Comparison of ENCODE assay signal across 21 cellular contexts in genomic region chr1:34770891-34771508, GRCh38. TPM values are rescaled to one million over a fixed set of nuclear protein-coding genes. Genes with fewer than 3 reads are reported as not detected.
DNase-seq lines count a peak whose midpoint lies in the region; ATAC-seq, FAIRE-seq and TF ChIP-seq lines count a peak whose summit lies in the region.
"Had no signal": no experiment of that assay in that cellular context is flagged by ENCODE, and none has a peak within 500 bp of the region (broad histone marks: within the 10 kb centered on the region; RNA-seq: fewer than 3 reads in every experiment).

No MANE protein-coding gene starts in this region.

- POLR2A ChIA-PET in A549 (lab: Yijun Ruan, JAX) (no interaction called here), GM10248 (lab: Yijun Ruan, JAX) (no interaction called here)

- no peaks in the 10 kb centered on the region for H4K20me1 ChIP-seq in smooth muscle cell (ENCODE audit: low read depth)

- no peak overlapping the region for H2AFZ ChIP-seq in smooth muscle cell (ENCODE audit: low read depth)

- no peak overlapping the region for H3K9ac ChIP-seq in smooth muscle cell (ENCODE audit: low read depth)

- DNase-seq in A549 (ENCODE audit: low read depth in 1 of 2, low spot score in 1 of 2) (no peak), RWPE2 (ENCODE audit: low spot score) (no peak), foreskin keratinocyte (no peak), smooth muscle cell (lab: John Stamatoyannopoulos, UW; ENCODE audit: unreplicated experiment) (no peak), NCI-H1694 treated with DMSO at 0.1 percent for 48 hours (lab: John Stamatoyannopoulos, UW) (no peak), dermis blood vessel endothelial cell (no peak), GM10248 (ENCODE audit: extremely low spot score) (no peak)
- DNase-seq: COR-L47, DMS153, EL, NCI-H1105 treated with DMSO at 0.1 percent for 48 hours, NCI-H187 treated with DMSO at 0.1 percent for 48 hours, PC-3 had no signal

- ATAC-seq in A549 (no peak), RWPE2 (ENCODE audit: low read depth) (peak; percentile 10; the same call in 1 of the 3 replicates), foreskin keratinocyte (peak; percentile 52)
- ATAC-seq: PC-3 had no signal

- no peak overlapping the region for H3K27ac ChIP-seq in A549
- no peak overlapping the region for H3K27ac ChIP-seq in RWPE2 (ENCODE audit: poor library complexity, severe bottlenecking)
- H3K27ac ChIP-seq in foreskin keratinocyte, result no peak overlapping the region
- no peak overlapping the region for H3K27ac ChIP-seq in smooth muscle cell (ENCODE audit: low read depth)
- H3K27ac ChIP-seq: C4-2B, RWPE1, SJSA1 had no signal

- no peak for TF ChIP-seq EP300 in A549 (IDR thresholded peaks at IDR 0.05)

- H3K4me1 ChIP-seq in A549, result no peaks in the 10 kb centered on the region
- peaks cover 14% of the 10 kb centered on the region for H3K4me1 ChIP-seq in RWPE2 (ENCODE audit: insufficient read depth, poor library complexity, severe bottlenecking)
- peaks cover 27% of the 10 kb centered on the region for H3K4me1 ChIP-seq in foreskin keratinocyte
- no peaks in the 10 kb centered on the region for H3K4me1 ChIP-seq in smooth muscle cell (ENCODE audit: low read depth)
- H3K4me1 ChIP-seq: HAP-1, SJSA1 had no signal

- 84% methylated on average over 5 of the region's 5 CpGs for WGBS in A549 (ENCODE audit: missing lambda C conversion rate)
- 80% methylated on average over 5 of the region's 5 CpGs for WGBS in smooth muscle cell (ENCODE audit: low lambda C conversion rate)

- no peaks in the 10 kb centered on the region for H3K27me3 ChIP-seq in RWPE2 (ENCODE audit: insufficient read depth, poor library complexity, severe bottlenecking)
- H3K27me3 ChIP-seq in foreskin keratinocyte, result no peaks in the 10 kb centered on the region
- H3K27me3 ChIP-seq in smooth muscle cell (ENCODE audit: low read depth), result no peaks in the 10 kb centered on the region

- no peaks in the 10 kb centered on the region for H3F3A ChIP-seq in smooth muscle cell (ENCODE audit: low read depth)

- no peak overlapping the region for H3K4me3 ChIP-seq in A549
- H3K4me3 ChIP-seq in RWPE2 (ENCODE audit: severe bottlenecking), result no peak overlapping the region
- H3K4me3 ChIP-seq in smooth muscle cell, result no peak overlapping the region
- H3K4me3 ChIP-seq: HAP-1, SJSA1 had no signal

- no peak for FAIRE-seq in A549 (lab: Jason Lieb, UNC)
- FAIRE-seq: A204.1 had no signal

- no peak for TF ChIP-seq CTCF in A549 (IDR thresholded peaks at IDR 0.05)
- no peak for TF ChIP-seq CTCF in RWPE2 (IDR thresholded peaks at IDR 0.05; ENCODE audit: poor library complexity, severe bottlenecking)
- no peak for TF ChIP-seq CTCF in foreskin keratinocyte (conservative IDR thresholded peaks at IDR 0.05)
- no peak for TF ChIP-seq CTCF in smooth muscle cell (IDR thresholded peaks at IDR 0.05; ENCODE audit: borderline replicate concordance, insufficient read depth, poor library complexity, severe bottlenecking)
- no peak for TF ChIP-seq CTCF in GM10248 (IDR thresholded peaks at IDR 0.05; ENCODE audit: control extremely low read depth, extremely low read depth, low read depth, missing control alignments)

- TF ChIP-seq POLR2A in A549 (IDR thresholded peaks at IDR 0.05; ENCODE audit: low read length), result no peak

- H3K36me3 ChIP-seq in RWPE2 (ENCODE audit: low read depth), result no peaks in the 10 kb centered on the region
- H3K36me3 ChIP-seq in smooth muscle cell (ENCODE audit: low read depth), result no peaks in the 10 kb centered on the region
- H3K36me3 ChIP-seq: HAP-1, SJSA1 had no signal

- H3K4me2 ChIP-seq in A549, result no peak overlapping the region
- peak overlapping the region; percentile 36 for H3K4me2 ChIP-seq in smooth muscle cell

- H3K9me3 ChIP-seq in A549, result no peaks in the 10 kb centered on the region
- no peaks in the 10 kb centered on the region for H3K9me3 ChIP-seq in RWPE2 (ENCODE audit: severe bottlenecking)
- no peaks in the 10 kb centered on the region for H3K9me3 ChIP-seq in smooth muscle cell (replicated peaks; ENCODE audit: low read depth)
- H3K9me3 ChIP-seq: HAP-1, SJSA1 had no signal

- CTCF ChIA-PET in A549 (lab: Yijun Ruan, JAX) (interaction anchor here (0.6 to 1.4 kb wide), 3 partner anchors 28 to 1363 kb away, joined by 3 read pairs; no protein-coding TSS in a partner anchor), GM10248 (lab: Yijun Ruan, JAX) (interaction anchor here (1.1 to 2.6 kb wide), 2 partner anchors 15 to 95 kb away, joined by 3 to 5 read pairs; no protein-coding TSS in a partner anchor)

- no peak for TF ChIP-seq RAD21 in A549 (conservative IDR thresholded peaks at IDR 0.05 in 1 of 2, IDR thresholded peaks at IDR 0.05 in 1 of 2)

- H3K79me2 ChIP-seq in smooth muscle cell (ENCODE audit: low read depth), result no peaks in the 10 kb centered on the region

TF ChIP-seq in A549, 52 proteins besides CTCF, POLR2A, EP300 and RAD21:
- TF ChIP-seq ZNF302 (CRISPR knock-in tag; IDR thresholded peaks at IDR 0.05) (no peak), MAFK (IDR thresholded peaks at IDR 0.05; ENCODE audit: partially characterized antibody) (peak; percentile 53), KDM1A (IDR thresholded peaks at IDR 0.05; ENCODE audit: low read depth) (no peak), HES2 (IDR thresholded peaks at IDR 0.05) (no peak)

RNA-seq across cellular contexts. Expression of gene GJB3, which starts 10.0 kb away (rescaled TPM):
- polyA plus RNA-seq in A549 (2011; rRNA removed), result 0.50 and 0.81 TPM in 2 replicates
- 0.62 and 0.71 TPM in 2 replicates for polyA plus RNA-seq in A549 (2012; cell fraction: cytosol; rRNA removed)
- polyA plus RNA-seq in A549 (2012; cell fraction: nucleus; rRNA removed), result 0.60 and 1.0 TPM in 2 replicates
- polyA plus RNA-seq in A549 (2017; fragmentation: RNase III; extraction: RNeasy Plus Mini Kit Qiagen cat#74134 plus additional on column Dnase treatment), result 0.75 to 0.84 TPM (median 0.76 TPM) in 3 replicates
- 0.88 and 1.2 TPM in 2 replicates for polyA minus RNA-seq in A549 (2011; rRNA and poly(A)+ RNA removed)
- total RNA-seq in foreskin keratinocyte, result 180 and 195 TPM in 2 replicates
- 195 and 203 TPM in 2 replicates for polyA plus RNA-seq in foreskin keratinocyte
- 5.6 and 10.0 TPM in 2 replicates for total RNA-seq in smooth muscle cell
- polyA plus RNA-seq in smooth muscle cell, result 2.9 and 13.1 TPM in 2 replicates
- 0.05 and 0.17 TPM in 2 replicates for total RNA-seq in dermis blood vessel endothelial cell
- total RNA-seq: LHCN-M2, SJSA1 had no signal
- polyA plus RNA-seq: IgD-negative memory B cell had no signal

RNA-seq across cellular contexts. Expression of gene GJB4, which starts 11.5 kb away (rescaled TPM):
- polyA plus RNA-seq in A549 (2011; rRNA removed) (0.07 TPM in 1 of 2 replicates, not detected in the other), A549 (2017; fragmentation: RNase III; extraction: RNeasy Plus Mini Kit Qiagen cat#74134 plus additional on column Dnase treatment) (0.04 to 0.07 TPM in 2 of 3 replicates, not detected in the other), foreskin keratinocyte (10.4 and 19.8 TPM in 2 replicates), smooth muscle cell (0.39 TPM in 1 of 2 replicates, not detected in the other)
- polyA plus RNA-seq in A549 (2012; cell fraction: cytosol; rRNA removed), result 0.03 and 0.04 TPM in 2 replicates
- polyA plus RNA-seq in A549 (2012; cell fraction: nucleus; rRNA removed), result 0.05 TPM in 1 of 2 replicates, not detected in the other
- polyA minus RNA-seq in A549 (2011; rRNA and poly(A)+ RNA removed), result 0.12 TPM in 1 of 2 replicates, not detected in the other
- total RNA-seq in foreskin keratinocyte (9.9 and 18.2 TPM in 2 replicates), smooth muscle cell (0.67 and 0.85 TPM in 2 replicates), dermis blood vessel endothelial cell (0.05 TPM in 1 of 2 replicates, not detected in the other)
- total RNA-seq: LHCN-M2, PC-3, SJSA1 had no signal
- polyA plus RNA-seq: IgD-negative memory B cell had no signal

RNA-seq across cellular contexts. Expression of gene GJB5, which starts 16.2 kb away (rescaled TPM):
- polyA plus RNA-seq in A549 (2011; rRNA removed) (0.11 and 0.16 TPM in 2 replicates), A549 (2017; fragmentation: RNase III; extraction: RNeasy Plus Mini Kit Qiagen cat#74134 plus additional on column Dnase treatment) (0.09 to 0.15 TPM in 2 of 3 replicates, not detected in the other), foreskin keratinocyte (141 and 181 TPM in 2 replicates), smooth muscle cell (2.5 and 10.4 TPM in 2 replicates)
- polyA plus RNA-seq in A549 (2012; cell fraction: cytosol; rRNA removed), result 0.04 and 0.08 TPM in 2 replicates
- 0.05 TPM in 1 of 2 replicates, not detected in the other for polyA plus RNA-seq in A549 (2012; cell fraction: nucleus; rRNA removed)
- not detected in 2 replicates for polyA minus RNA-seq in A549 (2011; rRNA and poly(A)+ RNA removed)
- total RNA-seq in foreskin keratinocyte (119 and 146 TPM in 2 replicates), smooth muscle cell (7.3 and 8.8 TPM in 2 replicates), dermis blood vessel endothelial cell (0.17 TPM in 1 of 2 replicates, not detected in the other)
- total RNA-seq: HT-29, LHCN-M2, SJSA1 had no signal
- polyA plus RNA-seq: IgD-negative memory B cell had no signal

RNA-seq across cellular contexts. Expression of gene GJA4, which starts 21.8 kb away (rescaled TPM):
- polyA plus RNA-seq in A549 (2011; rRNA removed) (not detected in 2 replicates), A549 (2017; fragmentation: RNase III; extraction: RNeasy Plus Mini Kit Qiagen cat#74134 plus additional on column Dnase treatment) (not detected in 3 replicates), foreskin keratinocyte (0.10 and 0.18 TPM in 2 replicates), smooth muscle cell (0.35 TPM in 1 of 2 replicates, not detected in the other)
- not detected in 2 replicates for polyA plus RNA-seq in A549 (2012; cell fraction: cytosol; rRNA removed)
- not detected in 2 replicates for polyA plus RNA-seq in A549 (2012; cell fraction: nucleus; rRNA removed)
- polyA minus RNA-seq in A549 (2011; rRNA and poly(A)+ RNA removed), result not detected in 2 replicates
- total RNA-seq in foreskin keratinocyte (0.07 and 0.17 TPM in 2 replicates), smooth muscle cell (not detected in 2 replicates), dermis blood vessel endothelial cell (54.3 and 61.8 TPM in 2 replicates)
- total RNA-seq: HT-29, LHCN-M2, PC-3, SJSA1 had no signal
- polyA plus RNA-seq: IgD-negative memory B cell had no signal

Comparison
In these comparisons a context has a peak if more than half of its experiments do, and no peak if none do; other contexts are left out.
1. ATAC-seq: peak in RWPE2 (single experiment) and foreskin keratinocyte (single experiment); none in A549 (0 of 2).
2. RNA of gene GJB3, which starts 10.0 kb away (total RNA-seq): 180 to 195 TPM in foreskin keratinocyte; 5.6 to 10.0 TPM in smooth muscle cell and 0.05 to 0.17 TPM in dermis blood vessel endothelial cell; every median in the first group is over 10 times any median in the second.
3. RNA of gene GJB5, which starts 16.2 kb away (total RNA-seq): 119 to 146 TPM in foreskin keratinocyte; 7.3 to 8.8 TPM in smooth muscle cell and 0.17 TPM in dermis blood vessel endothelial cell; every median in the first group is over 10 times any median in the second.